17 cellular contexts compared by ENCODE assay signal in the genomic region with DNA sequence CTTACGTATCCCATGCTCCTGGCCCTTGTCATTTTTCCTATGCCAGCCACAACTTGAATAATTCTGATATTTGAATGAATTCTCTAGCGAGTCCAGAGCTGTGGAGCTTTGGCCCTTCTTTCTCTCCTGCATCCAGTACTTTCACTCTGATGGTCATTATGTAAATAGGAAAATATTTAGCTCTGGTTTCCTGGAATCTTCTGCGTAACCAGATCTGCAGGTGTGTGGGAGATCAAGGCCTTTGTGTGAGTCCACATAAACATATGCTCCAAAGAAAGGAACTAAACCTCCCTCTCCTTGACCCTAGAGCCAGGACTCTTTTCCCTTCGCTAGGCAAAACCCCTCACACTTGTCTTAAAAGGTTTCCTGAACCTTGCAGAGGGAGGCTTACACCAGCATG.
DNase-seq lines count a peak whose midpoint lies in the region; TF ChIP-seq lines count a peak whose summit lies in the region.
"Had no signal": no experiment of that assay in that cellular context is flagged by ENCODE, and none has a peak within 500 bp of the region (broad histone marks: within the 10 kb centered on the region; RNA-seq: fewer than 3 reads in every experiment).

No MANE protein-coding gene starts in this region.

- no peaks in the 10 kb centered on the region for H3K9me3 Mint-ChIP-seq in neural progenitor cell
- H3K9me3 Mint-ChIP-seq: CD8-positive, alpha-beta memory T cell had no signal

- H3K27ac ChIP-seq in C4-2B: peak overlapping the region; percentile 22; the same call in 1 of the 2 replicates
- H3K27ac ChIP-seq in VCaP: peak overlapping the region; percentile 88
- no peak overlapping the region for H3K27ac ChIP-seq in neural progenitor cell
- H3K27ac ChIP-seq: BLaER1 treated with 17β-estradiol and CSF1 and Interleukin-3, amounts not matched to agents 10 nM and 100 nM had no signal

- no peak overlapping the region for H3K4me2 ChIP-seq in neural progenitor cell
- H3K4me2 ChIP-seq: BLaER1 treated with 17β-estradiol and CSF1 and Interleukin-3, amounts not matched to agents 10 nM and 100 nM had no signal

- DNase-seq in DMS53 (lab: John Stamatoyannopoulos, UW) (peak; percentile 80), neural progenitor cell (ENCODE audit: low spot score) (no peak), DMS114 treated with DMSO at 0.1 percent for 48 hours (lab: John Stamatoyannopoulos, UW; ENCODE audit: unreplicated experiment) (no peak), activated gamma-delta T cell (lab: John Stamatoyannopoulos, UW) (no peak)
- no peak for DNase-seq in activated T-cell treated with anti-CD3 and anti-CD28 coated beads, Interleukin-2, amount 50 U/mL, for 1 hour
- DNase-seq: CD8-positive, alpha-beta memory T cell; GF-D8; NCI-H1092 treated with DMSO at 0.1 percent for 48 hours; NCI-H1694; NCI-H2081 treated with DMSO at 0.1 percent for 48 hours; NCI-H226; OCI-M1; SIG-M5 had no signal

- H3K79me2 ChIP-seq in neural progenitor cell (ENCODE audit: low read depth): no peaks in the 10 kb centered on the region

- no peaks in the 10 kb centered on the region for H3F3A ChIP-seq in neural progenitor cell (ENCODE audit: low read depth)

- no peak overlapping the region for H3K9ac ChIP-seq in neural progenitor cell
- H3K9ac ChIP-seq: BLaER1 treated with 17β-estradiol and CSF1 and Interleukin-3, amounts not matched to agents 10 nM and 100 nM had no signal

- H3K27me3 Mint-ChIP-seq in neural progenitor cell (ENCODE audit: insufficient read depth, low read depth): no peaks in the 10 kb centered on the region

- H4K20me1 ChIP-seq in neural progenitor cell (ENCODE audit: low read depth): no peaks in the 10 kb centered on the region
- H4K20me1 ChIP-seq: BLaER1 treated with 17β-estradiol and CSF1 and Interleukin-3, amounts not matched to agents 10 nM and 100 nM had no signal

- TF ChIP-seq CTCF in C4-2B (conservative IDR thresholded peaks at IDR 0.05): no peak
- no peak for TF ChIP-seq CTCF in VCaP (conservative IDR thresholded peaks at IDR 0.05)
- no peak for TF ChIP-seq CTCF in neural progenitor cell (IDR thresholded peaks at IDR 0.05)

- H3K4me3 ChIP-seq in neural progenitor cell: no peak overlapping the region
- H3K4me3 ChIP-seq: BLaER1 treated with 17β-estradiol and CSF1 and Interleukin-3, amounts not matched to agents 10 nM and 100 nM; HAP-1 had no signal

- no peak overlapping the region for H2AFZ ChIP-seq in neural progenitor cell (replicated peaks)

- no peaks in the 10 kb centered on the region for H3K27me3 ChIP-seq in neural progenitor cell
- H3K27me3 ChIP-seq: BLaER1 treated with 17β-estradiol and CSF1 and Interleukin-3, amounts not matched to agents 10 nM and 100 nM had no signal

- no peaks in the 10 kb centered on the region for H3K9me3 ChIP-seq in neural progenitor cell (ENCODE audit: low read depth)
- H3K9me3 ChIP-seq: BLaER1 treated with 17β-estradiol and CSF1 and Interleukin-3, amounts not matched to agents 10 nM and 100 nM had no signal

- peak overlapping the region; percentile 92 for H3K27ac Mint-ChIP-seq in neural progenitor cell
- H3K27ac Mint-ChIP-seq: CD8-positive, alpha-beta memory T cell had no signal

- H3K36me3 Mint-ChIP-seq in neural progenitor cell: no peaks in the 10 kb centered on the region
- H3K36me3 Mint-ChIP-seq: CD8-positive, alpha-beta memory T cell had no signal

- H3K4me3 Mint-ChIP-seq in neural progenitor cell: no peak overlapping the region
- H3K4me3 Mint-ChIP-seq: CD8-positive, alpha-beta memory T cell had no signal

- peaks cover 11% of the 10 kb centered on the region for H3K4me1 ChIP-seq in neural progenitor cell
- H3K4me1 ChIP-seq: HAP-1 had no signal

- no peaks in the 10 kb centered on the region for H3K36me3 ChIP-seq in neural progenitor cell
- H3K36me3 ChIP-seq: BLaER1 treated with 17β-estradiol and CSF1 and Interleukin-3, amounts not matched to agents 10 nM and 100 nM; HAP-1 had no signal

- H3K4me1 Mint-ChIP-seq in neural progenitor cell: peaks cover 20% of the 10 kb centered on the region
- H3K4me1 Mint-ChIP-seq: CD8-positive, alpha-beta memory T cell had no signal
